22 cellular contexts compared by ENCODE assay signal in genomic region chr22:49938565-49939136, GRCh38. TPM values are rescaled to one million over a fixed set of nuclear protein-coding genes. Genes with fewer than 3 reads are reported as not detected.
A peak's percentile ranks its signal among the peaks of the same experiment; 100 is the strongest.
DNase-seq lines count a peak whose midpoint lies in the region; ATAC-seq and TF ChIP-seq lines count a peak whose summit lies in the region.
"Had no signal": no experiment of that assay in that cellular context is flagged by ENCODE, and none has a peak within 500 bp of the region (broad histone marks: within the 10 kb centered on the region; RNA-seq: fewer than 3 reads in every experiment).

No MANE protein-coding gene starts in this region.

- no peak overlapping the region for H3K27ac ChIP-seq in CD4-positive, alpha-beta T cell (ENCODE audit: low read depth, low read length)
- H3K27ac ChIP-seq in SJCRH30, result peak overlapping the region; percentile 91
- H3K27ac ChIP-seq in right lobe of liver, result peak overlapping the region in 2 of 3 donors; percentile 49 to 82
- H3K27ac ChIP-seq in A673 (ENCODE audit: low read depth, low read length, poor library complexity, severe bottlenecking), result no peak overlapping the region
- H3K27ac ChIP-seq: brain microvascular endothelial cell, HL-60, KMS-11, PC-9 had no signal

- no peak overlapping the region for H3K4me3 Mint-ChIP-seq in CD4-positive, alpha-beta T cell
- no peak overlapping the region for H3K4me3 Mint-ChIP-seq in stimulated activated effector memory CD8-positive, alpha-beta T cell treated with anti-CD3 and anti-CD28 coated beads, Interleukin-12 subunit alpha, Interleukin-12 subunit beta, amount 100 ng/mL, for 72 hours
- H3K4me3 Mint-ChIP-seq: activated naive CD8-positive, alpha-beta T cell had no signal

- H3K36me3 ChIP-seq in SJCRH30 (no peaks in the 10 kb centered on the region), right lobe of liver (no peaks in the 10 kb centered on the region), A673 (ENCODE audit: insufficient read depth, low read length, poor library complexity, severe bottlenecking) (no peaks in the 10 kb centered on the region)
- H3K36me3 ChIP-seq: brain microvascular endothelial cell had no signal

- intact Hi-C loops in CD4-positive, alpha-beta T cell (cut with DNase I, micrococcal nuclease), result loop anchor here (5.0 to 10.0 kb wide), 2 partner anchors 254 to 256 kb away; no protein-coding TSS in a partner anchor
- intact Hi-C loops in right lobe of liver (cut with DNase I), result loop anchor here in 1 of 2 donors (10.0 kb wide), 1 partner anchor 56 kb away; no protein-coding TSS in a partner anchor
- intact Hi-C loops in A673 (cut with micrococcal nuclease; ENCODE audit: unreplicated experiment), result no loop called here

- POLR2A ChIA-PET in CD4-positive, alpha-beta T cell (lab: Charles Lee), result interaction anchor here (1.2 kb wide), 1 partner anchor 12 kb away, joined by 4 read pairs; no protein-coding TSS in a partner anchor
- POLR2A ChIA-PET in A673 (lab: Charles Lee; ENCODE audit: low non-redundant PET), result no interaction called here

- H3K36me3 Mint-ChIP-seq in CD4-positive, alpha-beta T cell (ENCODE audit: low read depth), result no peaks in the 10 kb centered on the region
- peaks cover 8% of the 10 kb centered on the region for H3K36me3 Mint-ChIP-seq in stimulated activated effector memory CD8-positive, alpha-beta T cell treated with anti-CD3 and anti-CD28 coated beads, Interleukin-12 subunit alpha, Interleukin-12 subunit beta, amount 100 ng/mL, for 72 hours
- H3K36me3 Mint-ChIP-seq: activated naive CD8-positive, alpha-beta T cell had no signal

- no peaks in the 10 kb centered on the region for H3K9me3 Mint-ChIP-seq in CD4-positive, alpha-beta T cell
- H3K9me3 Mint-ChIP-seq in stimulated activated effector memory CD8-positive, alpha-beta T cell treated with anti-CD3 and anti-CD28 coated beads, Interleukin-12 subunit alpha, Interleukin-12 subunit beta, amount 100 ng/mL, for 72 hours, result no peaks in the 10 kb centered on the region

- no peak for DNase-seq in CD4-positive, alpha-beta T cell
- DNase-seq in SJCRH30 (no peak), right lobe of liver (peak in 1 of 3 donors; percentile 60), A673 (ENCODE audit: low spot score) (no peak), MV-4-11 (lab: John Stamatoyannopoulos, UW) (no peak), ACHN (no peak)
- no peak for DNase-seq in stimulated activated effector memory CD8-positive, alpha-beta T cell treated with anti-CD3 and anti-CD28 coated beads, Interleukin-12 subunit alpha, Interleukin-12 subunit beta, amount 100 ng/mL, for 72 hours (ENCODE audit: low spot score in 2 of 2)
- DNase-seq: activated CD4-positive, alpha-beta T cell treated with anti-CD3 and anti-CD28 coated beads, Interleukin-2, amount 50 U/mL, for 1 hour; AML-193; brain microvascular endothelial cell; effector memory CD4-positive, alpha-beta T cell; GOT3; islet precursor cell; NCI-H1417; NCI-H2171 treated with DMSO at 0.1 percent for 48 hours; NCI-H82; PC-9 had no signal

- no peak for TF ChIP-seq CTCF in CD4-positive, alpha-beta T cell (IDR thresholded peaks at IDR 0.05)
- TF ChIP-seq CTCF in right lobe of liver (IDR thresholded peaks at IDR 0.05), result no peak
- TF ChIP-seq CTCF in A673 (conservative IDR thresholded peaks at IDR 0.05; ENCODE audit: low read depth, low read length), result no peak

- in situ Hi-C loops in ACHN (cut with HindIII; ENCODE audit: low pct_ligation_motif_present, low pct_unique_long_range_greater_than_20kb, low sequenced_read_pairs), result no loop called here

- H3K4me1 ChIP-seq in SJCRH30, result peaks cover 54% of the 10 kb centered on the region
- H3K4me1 ChIP-seq in right lobe of liver, result peaks cover 0 to 24% (median 7%) of the 10 kb centered on the region in 4 donors
- H3K4me1 ChIP-seq in A673 (ENCODE audit: insufficient read depth, low read length, poor library complexity, severe bottlenecking), result peaks cover 26% of the 10 kb centered on the region

- H3K27me3 Mint-ChIP-seq in CD4-positive, alpha-beta T cell, result no peaks in the 10 kb centered on the region
- H3K27me3 Mint-ChIP-seq: activated naive CD8-positive, alpha-beta T cell had no signal

- H3K4me1 Mint-ChIP-seq in CD4-positive, alpha-beta T cell (ENCODE audit: low read depth), result no peaks in the 10 kb centered on the region
- H3K4me1 Mint-ChIP-seq in stimulated activated effector memory CD8-positive, alpha-beta T cell treated with anti-CD3 and anti-CD28 coated beads, Interleukin-12 subunit alpha, Interleukin-12 subunit beta, amount 100 ng/mL, for 72 hours, result peaks cover 26% of the 10 kb centered on the region

- TF ChIP-seq POLR2A in right lobe of liver (IDR thresholded peaks at IDR 0.05), result no peak

- H3K27ac Mint-ChIP-seq in CD4-positive, alpha-beta T cell, result peak overlapping the region; percentile 63
- peak overlapping the region; percentile 8 for H3K27ac Mint-ChIP-seq in stimulated activated effector memory CD8-positive, alpha-beta T cell treated with anti-CD3 and anti-CD28 coated beads, Interleukin-12 subunit alpha, Interleukin-12 subunit beta, amount 100 ng/mL, for 72 hours
- H3K27ac Mint-ChIP-seq: activated naive CD8-positive, alpha-beta T cell had no signal

- no peaks in the 10 kb centered on the region for H3K27me3 ChIP-seq in CD4-positive, alpha-beta T cell (ENCODE audit: control insufficient read depth, insufficient read depth, low read length)
- H3K27me3 ChIP-seq in SJCRH30 (no peaks in the 10 kb centered on the region), right lobe of liver (no peaks in the 10 kb centered on the region), A673 (replicated peaks; ENCODE audit: insufficient read depth, low read depth, low read length, poor library complexity) (no peaks in the 10 kb centered on the region)
- H3K27me3 ChIP-seq: brain microvascular endothelial cell, hepatocyte had no signal

- no TSS peak for BruUV-seq in A673 (replicated peaks; lab: Mats Ljungman, UMichigan)

- CTCF ChIA-PET in CD4-positive, alpha-beta T cell (lab: Charles Lee), result no interaction called here
- CTCF ChIA-PET in A673 (lab: Charles Lee), result no interaction called here

- H3K4me3 ChIP-seq in SJCRH30, result no peak overlapping the region
- no peak overlapping the region for H3K4me3 ChIP-seq in right lobe of liver
- H3K4me3 ChIP-seq in A673 (ENCODE audit: low read depth, low read length, poor library complexity, severe bottlenecking), result no peak overlapping the region
- H3K4me3 ChIP-seq: hepatocyte, PC-9 had no signal

- WGBS in right lobe of liver (ENCODE audit: insufficient coverage, low coverage, low lambda C conversion rate, missing lambda C conversion rate), result no CpG with 5 or more reads among the region's 19 CpGs

- no peak for ATAC-seq in CD4-positive, alpha-beta T cell (ENCODE audit: poor library complexity)
- ATAC-seq in right lobe of liver, result no peak
- ATAC-seq in stimulated activated effector memory CD8-positive, alpha-beta T cell treated with anti-CD3 and anti-CD28 coated beads, Interleukin-12 subunit alpha, Interleukin-12 subunit beta, amount 100 ng/mL, for 72 hours, result no peak
- no peak for ATAC-seq in GM18868 (IDR thresholded peaks at IDR 0.05; ENCODE audit: unreplicated experiment)

- no peaks in the 10 kb centered on the region for H3K9me3 ChIP-seq in CD4-positive, alpha-beta T cell (ENCODE audit: control insufficient read depth, low read length)
- H3K9me3 ChIP-seq in SJCRH30 (replicated peaks) (no peaks in the 10 kb centered on the region; the same call in 1 of the 2 replicates), right lobe of liver (no peaks in the 10 kb centered on the region), A673 (ENCODE audit: low read depth, low read length, poor library complexity, severe bottlenecking) (no peaks in the 10 kb centered on the region)

RNA-seq across cellular contexts. Expression of gene CRELD2, which starts 20.2 kb away (rescaled TPM):
- 10 to 100 TPM; 21.2 to 23.3 TPM for total RNA-seq in CD4-positive, alpha-beta T cell
- total RNA-seq in SJCRH30 (2014; rRNA removed; shearing (Covaris generic)), result 37.6 and 39.7 TPM in 2 replicates
- 10 to 100 TPM; 26.0 to 56.4 (median 47.8) TPM for total RNA-seq in right lobe of liver
- 54.1 and 54.7 TPM in 2 replicates for total RNA-seq in A673 (2021)

RNA-seq across cellular contexts. Expression of gene ALG12, which starts 20.4 kb away (rescaled TPM):
- total RNA-seq in CD4-positive, alpha-beta T cell, result 10 to 100 TPM; 13.5 to 14.6 TPM
- 24.2 and 24.3 TPM in 2 replicates for total RNA-seq in SJCRH30 (2014; rRNA removed; shearing (Covaris generic))
- total RNA-seq in right lobe of liver, result 10 to 100 TPM; 15.1 to 19.0 (median 16.6) TPM
- 18.6 and 19.8 TPM in 2 replicates for total RNA-seq in A673 (2021)

RNA-seq across cellular contexts. Expression of gene PIM3, which starts 21.9 kb away (rescaled TPM):
- total RNA-seq in CD4-positive, alpha-beta T cell, result 100 to 1,000 TPM; 224 to 230 TPM
- total RNA-seq in SJCRH30 (2014; rRNA removed; shearing (Covaris generic)), result 51.2 and 53.6 TPM in 2 replicates
- total RNA-seq in right lobe of liver, result 10 to 100 TPM; 26.7 to 64.4 (median 32.8) TPM
- 70.9 and 71.3 TPM in 2 replicates for total RNA-seq in A673 (2021)

Comparison
In these comparisons a context has a peak if more than half of its experiments do, and no peak if none do; other contexts are left out.
1. H3K27ac ChIP-seq: peak in SJCRH30 (single experiment) and right lobe of liver (2 of 3); none in CD4-positive, alpha-beta T cell (single experiment) and A673 (single experiment).